In the genomic region with DNA sequence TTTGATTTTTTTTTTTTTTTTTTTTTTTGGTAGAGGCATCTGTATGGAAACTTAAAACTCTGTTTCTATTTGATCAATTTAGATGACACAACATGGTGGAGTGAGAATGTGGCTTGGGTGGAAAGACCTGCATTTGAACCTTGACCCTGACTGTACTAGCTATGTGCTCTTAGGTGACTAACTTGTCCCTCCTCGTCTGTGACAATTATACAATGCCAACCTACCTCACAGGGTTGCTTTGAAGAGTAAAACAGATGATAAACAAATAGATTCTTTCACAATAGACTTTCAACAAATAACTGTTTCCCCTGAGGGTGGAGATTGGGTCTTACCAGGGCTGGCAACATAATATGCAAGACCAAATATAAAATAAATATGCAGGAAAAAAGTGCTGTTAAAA, we compare ENCODE assay signal across 27 cellular contexts.
"Had no signal": no experiment of that assay in that cellular context is flagged by ENCODE, and none has a peak within 500 bp of the region (broad histone marks: within the 10 kb centered on the region; RNA-seq: fewer than 3 reads in every experiment).

No MANE protein-coding gene starts in this region.

- H3K36me3 Mint-ChIP-seq: natural killer cell, neural progenitor cell had no signal

- H3K4me3 ChIP-seq: esophagus squamous epithelium, lower lobe of right lung, neural progenitor cell, psoas muscle, spleen, testis had no signal

- H3K4me1 ChIP-seq: esophagus squamous epithelium, lower lobe of right lung, parathyroid adenoma, psoas muscle, spleen, testis had no signal

- H3K4me1 Mint-ChIP-seq: natural killer cell had no signal

- ATAC-seq: activated CD4-positive, CD25-positive, alpha-beta regulatory T cell treated with anti-CD3 and anti-CD28 coated beads, Interleukin-2, amount 50 U/mL, for 24 hours; lower lobe of right lung; natural killer cell; psoas muscle had no signal

- H3K9me3 Mint-ChIP-seq: activated naive CD4-positive, alpha-beta T cell treated with anti-CD3 and anti-CD28 coated beads for 36 hours; activated T-helper 1 cell treated with anti-CD3 and anti-CD28 coated beads, Interleukin-12 subunit alpha, Interleukin-12 subunit beta, Interleukin-2, Interleukin-4 antibody, amounts not matched to agents 30 ng/mL and 10 ng/mL and 1 ng/mL, durations not matched to agents 14 hours and 24 hours and 36 hours; natural killer cell; neural progenitor cell; T-helper 1 cell treated with Interleukin-12 subunit alpha and Interleukin-12 subunit beta and Interleukin-4 antibody, amounts not matched to agents 30 μg/mL and 1 μg/mL, for 36 hours had no signal

- DNase-seq: activated CD4-positive, alpha-beta T cell treated with anti-CD3 and anti-CD28 coated beads for 48 hours; activated CD4-positive, alpha-beta T cell treated with anti-CD3 and anti-CD28 coated beads, Interleukin-2, amount 50 U/mL, for 48 hours; activated CD8-positive, alpha-beta memory T cell treated with anti-CD3 and anti-CD28 coated beads for 24 hours; activated effector memory CD4-positive, alpha-beta T cell treated with anti-CD3 and anti-CD28 coated beads, Interleukin-2, amount 50 U/mL, for 16 hours; activated naive CD4-positive, alpha-beta T cell treated with anti-CD3 and anti-CD28 coated beads for 36 hours; activated T-cell treated with anti-CD3 and anti-CD28 coated beads, Interleukin-2, amount 50 U/mL, for 1 hour; amygdala; caudate nucleus; dermis blood vessel endothelial cell; effector CD4-positive, alpha-beta T cell; esophagus squamous epithelium; foreskin melanocyte; lower lobe of right lung; mesenchymal stem cell; natural killer cell; occipital lobe; psoas muscle; stimulated activated naive CD4-positive, alpha-beta T cell; T-helper 9 cell; testis had no signal

- H3K9ac ChIP-seq: neural progenitor cell, parathyroid adenoma had no signal

- H3K27me3 ChIP-seq: esophagus squamous epithelium, neural progenitor cell, spleen, testis had no signal

- H3K27ac Mint-ChIP-seq: activated naive CD4-positive, alpha-beta T cell treated with anti-CD3 and anti-CD28 coated beads for 36 hours; activated T-helper 1 cell treated with anti-CD3 and anti-CD28 coated beads, Interleukin-12 subunit alpha, Interleukin-12 subunit beta, Interleukin-2, Interleukin-4 antibody, amounts not matched to agents 30 ng/mL and 10 ng/mL and 1 ng/mL, durations not matched to agents 14 hours and 24 hours and 36 hours; natural killer cell; neural progenitor cell; T-helper 1 cell treated with Interleukin-12 subunit alpha and Interleukin-12 subunit beta and Interleukin-4 antibody, amounts not matched to agents 30 μg/mL and 1 μg/mL, for 36 hours had no signal

- H3K9me3 ChIP-seq: esophagus squamous epithelium, lower lobe of right lung, psoas muscle, spleen, testis had no signal

- H3K36me3 ChIP-seq: esophagus squamous epithelium, lower lobe of right lung, neural progenitor cell had no signal

- H3K4me3 Mint-ChIP-seq: activated naive CD4-positive, alpha-beta T cell treated with anti-CD3 and anti-CD28 coated beads for 36 hours; activated T-helper 1 cell treated with anti-CD3 and anti-CD28 coated beads, Interleukin-12 subunit alpha, Interleukin-12 subunit beta, Interleukin-2, Interleukin-4 antibody, amounts not matched to agents 30 ng/mL and 10 ng/mL and 1 ng/mL, durations not matched to agents 14 hours and 24 hours and 36 hours; natural killer cell; neural progenitor cell; T-helper 1 cell treated with Interleukin-12 subunit alpha and Interleukin-12 subunit beta and Interleukin-4 antibody, amounts not matched to agents 30 μg/mL and 1 μg/mL, for 36 hours had no signal

- H3K27ac ChIP-seq: esophagus squamous epithelium, lower lobe of right lung, neural progenitor cell, parathyroid adenoma, psoas muscle, spleen, testis, VCaP had no signal
